Comparison of ENCODE assay signal across 5 cellular contexts in the genomic region with DNA sequence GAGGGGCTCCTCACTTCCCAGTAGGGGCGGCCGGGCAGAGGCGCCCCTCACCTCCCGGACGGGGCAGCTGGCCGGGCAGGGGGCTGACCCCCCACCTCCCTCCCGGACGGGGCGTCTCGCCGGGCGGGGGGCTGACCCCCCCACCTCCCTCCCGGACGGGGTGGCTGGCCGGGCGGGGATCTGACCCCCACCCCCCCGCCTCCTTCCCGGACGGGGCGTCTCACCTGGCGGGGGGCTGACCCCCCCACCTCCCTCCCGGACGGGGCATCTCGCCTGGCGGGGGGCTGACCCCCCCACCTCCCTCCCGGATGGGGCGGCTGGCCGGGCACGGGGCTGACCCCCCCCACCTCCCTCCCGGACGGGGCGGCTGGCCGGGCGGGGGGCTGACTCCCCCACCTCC. TPM values are rescaled to one million over a fixed set of nuclear protein-coding genes. Genes with fewer than 3 reads are reported as not detected.
"Had no signal": no experiment of that assay in that cellular context is flagged by ENCODE, and none has a peak within 500 bp of the region (broad histone marks: within the 10 kb centered on the region; RNA-seq: fewer than 3 reads in every experiment).

No MANE protein-coding gene starts in this region.

RNA-seq across cellular contexts. Expression of gene SAP25, which starts 50.5 kb away (rescaled TPM):
- total RNA-seq: urinary bladder had no signal

RNA-seq across cellular contexts. Expression of gene SPACDR, which starts 59.1 kb away (rescaled TPM):
- total RNA-seq: thoracic aorta, transverse colon, ureter, urinary bladder, vagina had no signal
